ENCODE assay signal across 19 cellular contexts in the genomic region with DNA sequence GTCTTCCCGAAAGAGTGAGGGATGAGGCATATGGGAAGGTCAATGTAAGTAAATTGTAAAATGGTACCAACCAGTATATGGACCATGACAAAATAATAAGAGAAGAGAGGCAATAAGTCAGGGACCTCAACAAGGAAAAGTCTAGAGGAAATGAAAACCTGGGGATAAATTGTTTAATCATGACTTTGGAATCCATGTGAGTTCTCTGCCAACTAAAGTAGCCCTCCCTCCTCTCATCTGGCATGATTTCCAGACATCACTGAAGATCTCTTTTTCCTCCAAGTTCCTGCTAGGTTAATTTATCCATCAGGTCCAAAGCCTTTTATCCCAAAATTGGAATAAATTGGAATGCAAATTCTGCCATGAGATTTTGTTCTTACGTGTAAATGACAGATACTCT.
DNase-seq lines count a peak whose midpoint lies in the region; TF ChIP-seq lines count a peak whose summit lies in the region.
"Had no signal": no experiment of that assay in that cellular context is flagged by ENCODE, and none has a peak within 500 bp of the region (broad histone marks: within the 10 kb centered on the region; RNA-seq: fewer than 3 reads in every experiment).

No MANE protein-coding gene starts in this region.

- peak; percentile 63 to 83 for DNase-seq in NCI-H446 (lab: John Stamatoyannopoulos, UW)
- peak; percentile 63 for DNase-seq in astrocyte of the cerebellum (ENCODE audit: low read depth)
- DNase-seq in epithelial cell of prostate (ENCODE audit: low read depth, low spot score) = no peak
- peak; percentile 10 for DNase-seq in retinal pigment epithelial cell (ENCODE audit: low read depth)
- DNase-seq in SW 1271 (lab: John Stamatoyannopoulos, UW) = no peak
- DNase-seq in AG08395 (ENCODE audit: low spot score) = no peak
- DNase-seq in ovary = no peak
- DNase-seq: CD8-positive, alpha-beta T cell; DND-41; KBM-7; NCI-H1417 treated with DMSO at 0.1 percent for 48 hours; NCI-H1930; NCI-H2171; NCI-H748 treated with DMSO at 0.1 percent for 48 hours; Right ventricle myocardium superior had no signal

- H3K27ac ChIP-seq in epithelial cell of prostate = peak overlapping the region; percentile 50
- no peak overlapping the region for H3K27ac ChIP-seq in ovary
- H3K27ac ChIP-seq: HL-60, SK-N-MC had no signal

- no peaks in the 10 kb centered on the region for H3K9me3 ChIP-seq in ovary

- in situ Hi-C loops in astrocyte of the cerebellum (cut with HindIII; ENCODE audit: low sequenced_read_pairs) = no loop called here

- H3K27me3 ChIP-seq in ovary = no peaks in the 10 kb centered on the region

- TF ChIP-seq POLR2A in ovary (IDR thresholded peaks at IDR 0.05) = no peak

- H3K4me3 ChIP-seq in astrocyte of the cerebellum (ENCODE audit: low read depth, low read length) (no peak overlapping the region), retinal pigment epithelial cell (ENCODE audit: low read length) (no peak overlapping the region), ovary (no peak overlapping the region)
- H3K4me3 ChIP-seq: GM12878, GM23338, SK-N-MC had no signal

- TF ChIP-seq CTCF in astrocyte of the cerebellum (IDR thresholded peaks at IDR 0.05; ENCODE audit: low read depth, low read length, missing control alignments) = no peak
- TF ChIP-seq CTCF in retinal pigment epithelial cell (conservative IDR thresholded peaks at IDR 0.05; ENCODE audit: low read depth, low read length) = no peak
- TF ChIP-seq CTCF in ovary (IDR thresholded peaks at IDR 0.05) = no peak

- 72 to 75% (median 75%) methylated on average over 2 of the region's 2 CpGs for WGBS in ovary, 3 donors

- no peak for TF ChIP-seq EP300 in ovary (IDR thresholded peaks at IDR 0.05)

- intact Hi-C loops in ovary (cut with DNase I) = no loop called here

- no peaks in the 10 kb centered on the region for H3K36me3 ChIP-seq in ovary

- H3K4me1 ChIP-seq in ovary (ENCODE audit: insufficient read depth) = no peaks in the 10 kb centered on the region

Comparison
In these comparisons a context has a peak if more than half of its experiments do, and no peak if none do; other contexts are left out.
1. DNase-seq: peak in NCI-H446 (2 of 2), astrocyte of the cerebellum (single experiment) and retinal pigment epithelial cell (single experiment); none in epithelial cell of prostate (single experiment), SW 1271 (0 of 2), AG08395 (single experiment) and ovary (0 of 5).